ENCODE assay signal across 22 cellular contexts in the genomic region with DNA sequence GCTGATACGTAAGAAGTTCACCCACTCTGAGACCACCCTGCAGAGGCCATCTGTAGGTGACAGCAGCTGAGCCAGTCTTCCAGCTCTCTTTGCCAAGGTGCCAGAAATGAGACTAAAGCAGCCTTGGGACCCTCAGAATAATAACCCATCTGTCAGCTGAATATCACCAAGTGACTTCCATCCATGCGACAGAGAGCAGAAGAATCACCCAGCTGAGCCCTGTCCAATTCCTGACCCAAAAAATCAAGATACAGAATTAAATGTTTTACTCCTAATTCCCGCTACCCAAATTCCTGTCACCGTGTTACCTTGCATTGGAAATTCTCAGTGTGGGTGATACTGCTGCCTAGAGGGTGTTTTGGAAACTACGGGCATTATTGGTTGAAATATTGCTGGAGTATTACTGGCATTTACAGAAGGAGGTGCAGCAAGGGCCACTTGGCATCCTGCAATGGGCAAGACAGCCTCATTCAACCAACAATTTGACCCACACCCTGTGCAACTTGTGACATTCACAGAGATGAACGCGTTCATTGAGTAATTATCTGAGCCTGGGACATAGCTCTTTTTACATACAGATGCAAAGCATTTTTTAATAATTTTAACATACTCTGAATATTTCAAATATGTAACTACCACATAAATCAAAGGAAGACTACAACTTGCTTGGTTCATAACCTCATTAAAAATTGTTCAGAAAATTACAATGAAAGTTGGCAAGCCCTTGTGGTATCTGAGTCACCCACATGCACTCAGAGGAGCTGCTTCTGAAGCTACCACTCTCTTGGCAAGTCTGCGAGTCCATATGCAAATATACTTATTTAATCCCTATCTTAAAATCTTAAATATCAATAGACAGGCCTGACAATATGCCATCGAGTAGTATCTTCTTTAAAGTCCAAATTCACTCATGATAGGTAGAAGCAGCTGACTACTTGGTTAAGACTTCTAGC.
DNase-seq lines count a peak whose midpoint lies in the region; ATAC-seq, FAIRE-seq and TF ChIP-seq lines count a peak whose summit lies in the region.
"Had no signal": no experiment of that assay in that cellular context is flagged by ENCODE, and none has a peak within 500 bp of the region (broad histone marks: within the 10 kb centered on the region; RNA-seq: fewer than 3 reads in every experiment).

No MANE protein-coding gene starts in this region.

- TF ChIP-seq CTCF in D721Med (IDR thresholded peaks at IDR 0.05; ENCODE audit: insufficient read depth, missing control alignments) (peak; percentile 7), Loucy (conservative IDR thresholded peaks at IDR 0.05; ENCODE audit: low read length) (peak; percentile 63), chondrocyte (IDR thresholded peaks at IDR 0.05) (peak; percentile 46), neural crest cell (conservative IDR thresholded peaks at IDR 0.05) (peak; percentile 29)

- no peaks in the 10 kb centered on the region for H3K27me3 Mint-ChIP-seq in chondrocyte (ENCODE audit: low read depth)
- H3K27me3 Mint-ChIP-seq in neural crest cell (ENCODE audit: low read depth) = no peaks in the 10 kb centered on the region
- H3K27me3 Mint-ChIP-seq: activated CD8-positive, alpha-beta memory T cell treated with anti-CD3 and anti-CD28 coated beads, Interleukin-2, amount 10 ng/mL, durations not matched to agents 7 days and 5 days had no signal

- no peak overlapping the region for H2BK5ac ChIP-seq in neuronal stem cell (ENCODE audit: low read length)

- H3K27me3 ChIP-seq in Loucy (ENCODE audit: insufficient read depth, low read length, poor library complexity, severe bottlenecking) (no peaks in the 10 kb centered on the region), neuronal stem cell (ENCODE audit: control insufficient read depth in 3 of 3, insufficient read depth in 3 of 3, low read depth in 1 of 3, low read length in 3 of 3) (peaks cover 0 to 2% (median 0%) of the 10 kb centered on the region in 3 experiments)
- H3K27me3 ChIP-seq: gastroesophageal sphincter, MG63 had no signal

- H3K9me3 ChIP-seq in Loucy (ENCODE audit: insufficient read depth, low read depth, low read length) = no peaks in the 10 kb centered on the region
- peaks cover 0 to 20% of the 10 kb centered on the region in 2 donors for H3K9me3 ChIP-seq in neuronal stem cell (replicated peaks in 1 of 2; ENCODE audit: control insufficient read depth in 2 of 2, insufficient read depth in 1 of 2, low read depth in 1 of 2, low read length in 2 of 2)
- H3K9me3 ChIP-seq: MG63, suprapubic skin had no signal

- no peak for ATAC-seq in HG03025 (IDR thresholded peaks at IDR 0.05; ENCODE audit: low FRiP score, unreplicated experiment)
- ATAC-seq: activated CD8-positive, alpha-beta memory T cell treated with anti-CD3 and anti-CD28 coated beads, Interleukin-2, amount 10 ng/mL, durations not matched to agents 7 days and 5 days; effector memory CD8-positive, alpha-beta T cell; gastroesophageal sphincter had no signal

- no peaks in the 10 kb centered on the region for H3K36me3 ChIP-seq in Loucy (ENCODE audit: insufficient read depth, low read length)
- peaks cover 0 to 4% of the 10 kb centered on the region in 2 donors for H3K36me3 ChIP-seq in neuronal stem cell (replicated peaks in 1 of 2; ENCODE audit: control insufficient read depth in 2 of 2, insufficient read depth in 2 of 2, low read length in 2 of 2)
- H3K36me3 ChIP-seq: gastroesophageal sphincter, MG63, suprapubic skin had no signal

- DNase-seq in D721Med (ENCODE audit: insufficient read length, low spot score) = no peak
- DNase-seq in chondrocyte (ENCODE audit: low spot score) = no peak
- no peak for DNase-seq in neural crest cell (ENCODE audit: low read depth, low spot score)
- DNase-seq in hippocampal formation (lab: John Stamatoyannopoulos, UW) = no peak
- DNase-seq in neuronal stem cell (ENCODE audit: low spot score) = no peak
- DNase-seq: activated CD4-positive, alpha-beta T cell treated with anti-CD3 and anti-CD28 coated beads for 1 hour; activated CD8-positive, alpha-beta memory T cell treated with anti-CD3 and anti-CD28 coated beads, Interleukin-2, amount 10 ng/mL, durations not matched to agents 7 days and 5 days; cerebellar nuclear complex; effector memory CD8-positive, alpha-beta T cell; MG63; NCI-H2081; NCI-H510A treated with DMSO at 0.1 percent for 48 hours; SHP77 treated with DMSO at 0.1 percent for 48 hours; small intestine had no signal

- H3K79me1 ChIP-seq in neuronal stem cell (ENCODE audit: low read depth, low read length) = peaks cover 6% of the 10 kb centered on the region

- H2BK120ac ChIP-seq in neuronal stem cell (ENCODE audit: low read depth, low read length) = no peak overlapping the region

- H3K23ac ChIP-seq in neuronal stem cell (ENCODE audit: low read depth, low read length, poor library complexity) = no peak overlapping the region

- H2AFZ ChIP-seq in Loucy (ENCODE audit: low read length) = no peak overlapping the region
- no peak overlapping the region for H2AFZ ChIP-seq in neuronal stem cell (ENCODE audit: low read length)
- H2AFZ ChIP-seq: parathyroid adenoma had no signal

- peaks cover 6% of the 10 kb centered on the region for H3K9me3 Mint-ChIP-seq in chondrocyte (ENCODE audit: low read depth)
- H3K9me3 Mint-ChIP-seq in neural crest cell = peaks cover 13% of the 10 kb centered on the region

- FAIRE-seq in D721Med (lab: Jason Lieb, UNC) = no peak
- FAIRE-seq: HTR-8/SVneo, small intestine had no signal

- H3F3A ChIP-seq in Loucy (ENCODE audit: low read depth) = no peaks in the 10 kb centered on the region

- H3K18ac ChIP-seq in neuronal stem cell (ENCODE audit: low read length) = no peak overlapping the region

- no peak overlapping the region for H4K91ac ChIP-seq in neuronal stem cell (ENCODE audit: low read depth, low read length, poor library complexity)

- H3K79me2 ChIP-seq in Loucy (ENCODE audit: insufficient read depth, low read length) = no peaks in the 10 kb centered on the region
- H3K79me2 ChIP-seq: parathyroid adenoma had no signal

- H3K14ac ChIP-seq in neuronal stem cell (ENCODE audit: low read length) = no peak overlapping the region

- H3K4me2 ChIP-seq in Loucy (ENCODE audit: low read depth, low read length, poor library complexity, severe bottlenecking) (no peak overlapping the region), neuronal stem cell (ENCODE audit: insufficient read depth, low read length, poor library complexity, severe bottlenecking) (no peak overlapping the region)

- H2BK15ac ChIP-seq in neuronal stem cell (ENCODE audit: low read length) = no peak overlapping the region

- H4K20me1 ChIP-seq in Loucy (ENCODE audit: insufficient read depth, low read length, poor library complexity, severe bottlenecking) = no peaks in the 10 kb centered on the region

- no peak overlapping the region for H3K27ac ChIP-seq in neuronal stem cell (replicated peaks; ENCODE audit: low read length)
- H3K27ac ChIP-seq: gastroesophageal sphincter, parathyroid adenoma, suprapubic skin had no signal

- peaks cover 14% of the 10 kb centered on the region for H3K4me1 ChIP-seq in Loucy (ENCODE audit: insufficient read depth, low read length, poor library complexity, severe bottlenecking)
- peaks cover 13 to 15% of the 10 kb centered on the region in 2 donors for H3K4me1 ChIP-seq in neuronal stem cell (ENCODE audit: control insufficient read depth in 2 of 2, insufficient read depth in 1 of 2, low read depth in 1 of 2, low read length in 2 of 2)
- H3K4me1 ChIP-seq: gastroesophageal sphincter, parathyroid adenoma, suprapubic skin had no signal

- H3K4me3 ChIP-seq in Loucy (ENCODE audit: low read length, poor library complexity, severe bottlenecking) (no peak overlapping the region), neuronal stem cell (ENCODE audit: low read length in 2 of 2) (no peak overlapping the region)
- H3K4me3 ChIP-seq: gastroesophageal sphincter, lung, MG63, suprapubic skin had no signal

- H3K27ac Mint-ChIP-seq in chondrocyte (ENCODE audit: unreplicated experiment) (no peak overlapping the region), neural crest cell (ENCODE audit: unreplicated experiment) (no peak overlapping the region)
- H3K27ac Mint-ChIP-seq: activated CD8-positive, alpha-beta memory T cell treated with anti-CD3 and anti-CD28 coated beads, Interleukin-2, amount 10 ng/mL, durations not matched to agents 7 days and 5 days; activated T-helper 2 cell treated with anti-CD3 and anti-CD28 coated beads, Interferon-gamma antibody, Interleukin-2, Interleukin-4, amounts not matched to agents 10 μg/mL and 5 μg/mL and 100 μg/mL, durations not matched to agents 14 hours and 24 hours and 36 hours; effector memory CD8-positive, alpha-beta T cell had no signal

- H3K4ac ChIP-seq in neuronal stem cell (ENCODE audit: low read length) = no peak overlapping the region

- no peak overlapping the region for H2BK12ac ChIP-seq in neuronal stem cell (ENCODE audit: low read length)

- no peak overlapping the region for H2AK5ac ChIP-seq in neuronal stem cell (ENCODE audit: low read depth, low read length)

- H3K9ac ChIP-seq in Loucy (ENCODE audit: low read depth, low read length, poor library complexity, severe bottlenecking) (no peak overlapping the region), neuronal stem cell (ENCODE audit: low read depth, low read length, poor library complexity) (no peak overlapping the region)
- H3K9ac ChIP-seq: parathyroid adenoma had no signal

- no peaks in the 10 kb centered on the region for H3K9me2 ChIP-seq in Loucy (replicated peaks; ENCODE audit: low read depth, low read length)

- H3K36me3 Mint-ChIP-seq in chondrocyte (ENCODE audit: low read depth) (no peaks in the 10 kb centered on the region), neural crest cell (ENCODE audit: low read depth) (peaks cover 8% of the 10 kb centered on the region)

- no CpG with 5 or more reads among the region's 9 CpGs for WGBS in neuronal stem cell (ENCODE audit: extremely low coverage in 2 of 2, insufficient read length in 2 of 2, insufficient replicate concordance in 1 of 2), 2 donors

- H3K4me3 Mint-ChIP-seq in chondrocyte (ENCODE audit: unreplicated experiment) (no peak overlapping the region), neural crest cell (no peak overlapping the region)
- H3K4me3 Mint-ChIP-seq: activated CD8-positive, alpha-beta memory T cell treated with anti-CD3 and anti-CD28 coated beads, Interleukin-2, amount 10 ng/mL, durations not matched to agents 7 days and 5 days; effector memory CD8-positive, alpha-beta T cell had no signal

- H4K8ac ChIP-seq in neuronal stem cell (ENCODE audit: low read depth, low read length) = no peak overlapping the region

- H3K4me1 Mint-ChIP-seq in chondrocyte (ENCODE audit: low read depth) (peaks cover 31% of the 10 kb centered on the region), neural crest cell (peaks cover 20% of the 10 kb centered on the region)
- H3K4me1 Mint-ChIP-seq: activated CD8-positive, alpha-beta memory T cell treated with anti-CD3 and anti-CD28 coated beads, Interleukin-2, amount 10 ng/mL, durations not matched to agents 7 days and 5 days had no signal

Comparison
In these comparisons a context has a peak if more than half of its experiments do, and no peak if none do; other contexts are left out.
1. CTCF ChIP-seq: peak in every context shown above with its lines; median percentile 63 in Loucy; 46 in chondrocyte; 29 in neural crest cell; 7 in D721Med.